Comparison of ENCODE assay signal across 11 cellular contexts in the genomic region with DNA sequence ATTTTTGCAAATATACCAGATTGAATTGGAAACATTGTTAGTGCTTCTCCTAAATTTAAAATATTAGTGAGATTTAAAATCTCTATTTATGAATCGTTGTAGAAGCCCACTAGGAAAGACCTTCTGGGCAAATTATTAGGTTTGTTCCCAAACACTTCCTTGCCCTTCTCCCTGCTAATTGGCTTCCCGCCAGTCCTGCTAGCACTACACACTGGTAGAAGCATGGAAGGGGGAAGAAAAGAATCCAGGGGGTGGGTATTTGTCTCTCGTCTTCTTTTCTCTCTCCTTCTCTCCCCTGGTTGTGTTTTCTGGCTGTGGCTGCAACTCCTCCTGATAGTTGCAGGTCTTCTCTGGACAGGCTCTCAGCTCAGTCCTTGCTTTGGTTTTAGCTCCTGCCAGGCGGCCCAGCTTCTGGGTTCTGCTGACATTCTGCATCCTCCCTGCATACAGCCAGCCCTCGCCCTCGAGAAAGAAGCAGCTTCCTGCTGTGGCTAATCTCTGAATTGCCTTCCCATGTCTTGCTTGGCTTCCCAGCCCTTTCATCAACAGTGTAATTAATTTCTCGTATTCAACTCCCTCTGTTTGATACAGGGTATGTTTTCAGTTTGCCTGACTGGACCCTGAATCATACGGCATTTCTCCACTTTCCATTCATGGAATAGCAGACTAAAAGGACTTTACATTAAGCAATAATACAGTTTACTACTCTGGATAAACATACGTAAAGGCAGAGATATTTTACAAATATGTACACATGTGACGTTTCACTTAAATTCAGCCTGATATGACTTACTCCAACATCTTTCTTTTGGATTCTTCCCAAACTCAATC. TPM values are rescaled to one million over a fixed set of nuclear protein-coding genes. Genes with fewer than 3 reads are reported as not detected.
A peak's percentile ranks its signal among the peaks of the same experiment; 100 is the strongest.
DNase-seq lines count a peak whose midpoint lies in the region; ATAC-seq, FAIRE-seq and TF ChIP-seq lines count a peak whose summit lies in the region.
"Had no signal": no experiment of that assay in that cellular context is flagged by ENCODE, and none has a peak within 500 bp of the region (broad histone marks: within the 10 kb centered on the region; RNA-seq: fewer than 3 reads in every experiment).

No MANE protein-coding gene starts in this region.

- peak overlapping the region; percentile 93 for H3K18ac ChIP-seq in IMR-90 (ENCODE audit: low read depth, low read length)

- intact Hi-C loops in IMR-90 (cut with micrococcal nuclease): loop anchor here (5.0 kb wide), 1 partner anchor 51 kb away; no protein-coding TSS in a partner anchor
- intact Hi-C loops in body of pancreas (cut with DNase I): no loop called here
- intact Hi-C loops in CD4-positive, alpha-beta T cell (cut with DNase I, micrococcal nuclease): no loop called here

- WGBS in IMR-90 (ENCODE audit: extremely low coverage in 2 of 2, insufficient read length in 1 of 2), 2 experiments: 0% methylated on average over 1 of the region's 10 CpGs; no CpG with 5 or more reads in 1 of the 2 experiments
- 58 to 60% methylated on average over 10 of the region's 10 CpGs for WGBS in body of pancreas, 2 donors
- WGBS in mesodermal cell (ENCODE audit: insufficient coverage in 2 of 2), 2 experiments: 6 to 35% methylated on average over 4 to 6 of the region's 10 CpGs
- WGBS in small intestine, 3 donors: 60 to 68% (median 66%) methylated on average over 10 of the region's 10 CpGs

- peak overlapping the region; percentile 14 for H2AK5ac ChIP-seq in IMR-90 (ENCODE audit: low read depth, low read length)

- H2AFZ ChIP-seq in IMR-90 (replicated peaks; ENCODE audit: low read length, poor library complexity): peak overlapping the region; percentile 81

- H3K9ac ChIP-seq in IMR-90 (ENCODE audit: low read depth, low read length): peak overlapping the region; percentile 83

- TF ChIP-seq CTCF in BE2C (IDR thresholded peaks at IDR 0.05; ENCODE audit: low read depth, low read length) (no peak), IMR-90 (conservative IDR thresholded peaks at IDR 0.05; ENCODE audit: low read depth, low read length) (no peak), body of pancreas (IDR thresholded peaks at IDR 0.05) (no peak)
- TF ChIP-seq CTCF in CD4-positive, alpha-beta T cell (IDR thresholded peaks at IDR 0.05): no peak

- H4K20me1 ChIP-seq in IMR-90 (ENCODE audit: insufficient read depth, low read length): no peaks in the 10 kb centered on the region

- H3K27ac ChIP-seq in IMR-90 (ENCODE audit: insufficient read depth, low read length) (peak overlapping the region; percentile 79), body of pancreas (no peak overlapping the region), mesodermal cell (ENCODE audit: low read depth, low read length, severe bottlenecking) (peak overlapping the region; percentile 63), small intestine (ENCODE audit: low read depth in 1 of 2, low read length in 1 of 2) (no peak overlapping the region)
- H3K27ac ChIP-seq in CD4-positive, alpha-beta T cell (ENCODE audit: low read depth, low read length): no peak overlapping the region
- H3K27ac ChIP-seq: thoracic aorta had no signal

- H3K79me1 ChIP-seq in IMR-90 (ENCODE audit: low read depth in 1 of 2, low read length in 2 of 2): no peaks in the 10 kb centered on the region

- ATAC-seq in IMR-90 (ENCODE audit: low read depth) (peak; percentile 87), body of pancreas (no peak), HG03457 (IDR thresholded peaks at IDR 0.05; ENCODE audit: unreplicated experiment) (no peak)
- ATAC-seq in CD4-positive, alpha-beta T cell (ENCODE audit: poor library complexity): no peak

- POLR2A ChIA-PET in IMR-90 (lab: Charles Lee; ENCODE audit: unreplicated experiment): no interaction called here
- POLR2A ChIA-PET in CD4-positive, alpha-beta T cell (lab: Charles Lee): no interaction called here

- peak overlapping the region; percentile 80 for H4K5ac ChIP-seq in IMR-90 (ENCODE audit: low read depth, low read length)

- peak overlapping the region; percentile 95 for H3K56ac ChIP-seq in IMR-90 (ENCODE audit: extremely low read depth, insufficient read depth, low read length)

- H3K9me3 ChIP-seq in BE2C: no peaks in the 10 kb centered on the region
- no peaks in the 10 kb centered on the region for H3K9me3 ChIP-seq in IMR-90 (ENCODE audit: control insufficient read depth, insufficient read depth, low read length)
- H3K9me3 ChIP-seq in body of pancreas: no peaks in the 10 kb centered on the region
- no peaks in the 10 kb centered on the region for H3K9me3 ChIP-seq in mesodermal cell (ENCODE audit: control insufficient read depth, low read length)
- no peaks in the 10 kb centered on the region for H3K9me3 ChIP-seq in CD4-positive, alpha-beta T cell (ENCODE audit: control insufficient read depth, low read length)
- no peaks in the 10 kb centered on the region for H3K9me3 ChIP-seq in small intestine (ENCODE audit: control insufficient read depth, low read depth)
- H3K9me3 ChIP-seq: thoracic aorta had no signal

- H2BK20ac ChIP-seq in IMR-90 (ENCODE audit: low read depth, low read length): peak overlapping the region; percentile 94

- no peaks in the 10 kb centered on the region for H3K4me1 Mint-ChIP-seq in CD4-positive, alpha-beta T cell (ENCODE audit: low read depth)

- no TSS peak for BruUV-seq in IMR-90 (replicated peaks; lab: Mats Ljungman, UMichigan)

- peak overlapping the region; percentile 71 for H3K14ac ChIP-seq in IMR-90 (replicated peaks; ENCODE audit: low read depth, low read length)

- DNase-seq in BE2C: peak; percentile 29
- peak; percentile 96 for DNase-seq in IMR-90
- peak in 3 of 4 donors; percentile 15 to 45 (median 39) for DNase-seq in body of pancreas
- DNase-seq in NCI-H526 treated with DMSO at 0.1 percent for 48 hours (lab: John Stamatoyannopoulos, UW): no peak
- no peak for DNase-seq in CD4-positive, alpha-beta T cell
- no peak for DNase-seq in small intestine
- DNase-seq: DMS53, Right ventricle myocardium superior had no signal

- H2AK9ac ChIP-seq in IMR-90 (replicated peaks; ENCODE audit: low read depth, low read length, poor library complexity): peak overlapping the region; percentile 68

- peak overlapping the region; percentile 92 for H4K91ac ChIP-seq in IMR-90 (ENCODE audit: insufficient read depth, low read depth, low read length)

- peak overlapping the region; percentile 67 for H3K23ac ChIP-seq in IMR-90 (ENCODE audit: low read depth, low read length)

- dilution Hi-C loops in IMR-90 (cut with HindIII; ENCODE audit: low sequenced_read_pairs, unreplicated experiment): no loop called here

- CTCF ChIA-PET in IMR-90 (lab: Yijun Ruan, JAX): interaction anchor here (0.7 kb wide), 1 partner anchor 124 kb away, joined by 3 read pairs; no protein-coding TSS in a partner anchor
- CTCF ChIA-PET in CD4-positive, alpha-beta T cell (lab: Charles Lee): no interaction called here

- H3K4me3 ChIP-seq in BE2C (ENCODE audit: low read depth, low read length): no peak overlapping the region
- peak overlapping the region; percentile 39 for H3K4me3 ChIP-seq in IMR-90 (ENCODE audit: insufficient read depth, low read depth, low read length)
- no peak overlapping the region for H3K4me3 ChIP-seq in body of pancreas
- no peak overlapping the region for H3K4me3 ChIP-seq in mesodermal cell (ENCODE audit: extremely low read depth, insufficient read depth, low read length, poor library complexity, severe bottlenecking)
- no peak overlapping the region for H3K4me3 ChIP-seq in small intestine (ENCODE audit: low read depth in 1 of 2, low read length in 2 of 2)
- H3K4me3 ChIP-seq: thoracic aorta had no signal

- no peak overlapping the region for H3K27ac Mint-ChIP-seq in CD4-positive, alpha-beta T cell

- H3K4me1 ChIP-seq in BE2C: no peaks in the 10 kb centered on the region
- H3K4me1 ChIP-seq in IMR-90 (ENCODE audit: control insufficient read depth, insufficient read depth, low read length): peaks cover 7% of the 10 kb centered on the region; the same call in 1 of the 2 replicates
- H3K4me1 ChIP-seq in body of pancreas: peaks cover 4% of the 10 kb centered on the region
- H3K4me1 ChIP-seq in mesodermal cell (ENCODE audit: control insufficient read depth, insufficient read depth, low read length, poor library complexity, severe bottlenecking): peaks cover 6% of the 10 kb centered on the region
- no peaks in the 10 kb centered on the region for H3K4me1 ChIP-seq in small intestine (ENCODE audit: control insufficient read depth in 2 of 2, insufficient read depth in 1 of 2, low read depth in 1 of 2, low read length in 1 of 2)

- H3K27me3 ChIP-seq in BE2C: no peaks in the 10 kb centered on the region; the same call in 1 of the 2 replicates
- H3K27me3 ChIP-seq in IMR-90 (ENCODE audit: control insufficient read depth, insufficient read depth, low read length): no peaks in the 10 kb centered on the region
- H3K27me3 ChIP-seq in body of pancreas: no peaks in the 10 kb centered on the region
- H3K27me3 ChIP-seq in CD4-positive, alpha-beta T cell (ENCODE audit: control insufficient read depth, insufficient read depth, low read length): peaks cover under 1% of the 10 kb centered on the region
- H3K27me3 ChIP-seq in small intestine (ENCODE audit: control insufficient read depth in 2 of 2, insufficient read depth in 2 of 2, low read length in 2 of 2): no peaks in the 10 kb centered on the region

- TF ChIP-seq RAD21 in IMR-90 (IDR thresholded peaks at IDR 0.05; ENCODE audit: low read length): no peak; the same call in none of the 2 replicates

- peak overlapping the region; percentile 85 to 86 for H4K8ac ChIP-seq in IMR-90 (ENCODE audit: low read depth in 2 of 2, low read length in 2 of 2)

- H2BK120ac ChIP-seq in IMR-90 (ENCODE audit: low read depth, low read length): peak overlapping the region; percentile 96

- peaks cover 14% of the 10 kb centered on the region for H3K27me3 Mint-ChIP-seq in CD4-positive, alpha-beta T cell

- peak overlapping the region; percentile 91 for H3K4ac ChIP-seq in IMR-90 (ENCODE audit: low read depth, low read length)

- no peaks in the 10 kb centered on the region; the same call in 1 of the 2 replicates for H3K9me1 ChIP-seq in IMR-90 (ENCODE audit: insufficient read depth, low read length)

- H3K36me3 ChIP-seq in BE2C (no peaks in the 10 kb centered on the region), IMR-90 (ENCODE audit: control insufficient read depth, insufficient read depth, low read length) (no peaks in the 10 kb centered on the region), body of pancreas (replicated peaks in 1 of 2; ENCODE audit: insufficient read depth in 1 of 2, low read depth in 2 of 2) (no peaks in the 10 kb centered on the region), mesodermal cell (ENCODE audit: control insufficient read depth, insufficient read depth, low read length) (no peaks in the 10 kb centered on the region), small intestine (ENCODE audit: control insufficient read depth in 2 of 2, insufficient read depth in 2 of 2, low read length in 2 of 2) (no peaks in the 10 kb centered on the region)
- H3K36me3 ChIP-seq: thoracic aorta had no signal

- peak; percentile 44; the same call in 1 of the 2 replicates for TF ChIP-seq POLR2A in IMR-90 (IDR thresholded peaks at IDR 0.05; ENCODE audit: low read depth, low read length)
- no peak for TF ChIP-seq POLR2A in body of pancreas (IDR thresholded peaks at IDR 0.05)

- H3K4me2 ChIP-seq in IMR-90 (ENCODE audit: low read depth, low read length): peak overlapping the region; percentile 88

- in situ Hi-C loops in IMR-90 (cut with MboI; ENCODE audit: low sequenced_read_pairs): loop anchor here (25.0 kb wide), 1 partner anchor 1149 kb away; a partner anchor contains a TSS

- no peak for FAIRE-seq in small intestine (lab: Jason Lieb, UNC)

- no peaks in the 10 kb centered on the region for H3K9me3 Mint-ChIP-seq in CD4-positive, alpha-beta T cell

- no peak overlapping the region for H3K4me3 Mint-ChIP-seq in CD4-positive, alpha-beta T cell

- H2BK5ac ChIP-seq in IMR-90 (ENCODE audit: low read depth, low read length, poor library complexity, severe bottlenecking): peak overlapping the region; percentile 86

- peak overlapping the region; percentile 35; the same call in 2 of the 3 replicates for H2BK15ac ChIP-seq in IMR-90 (ENCODE audit: low read depth, low read length)

- no peaks in the 10 kb centered on the region for H3K36me3 Mint-ChIP-seq in CD4-positive, alpha-beta T cell (ENCODE audit: low read depth)

RNA-seq across cellular contexts. Expression of a gene that starts 6.9 kb away (rescaled TPM):
- 1.5 TPM for polyA plus RNA-seq in BE2C (2012; ENCODE audit: insufficient read depth, insufficient read length, low read depth)
- 15.3 and 15.6 TPM in 2 replicates for total RNA-seq in IMR-90 (2012; rRNA removed)
- 2.5 and 3.3 TPM in 2 replicates for polyA plus RNA-seq in IMR-90 (2012; rRNA removed)
- 1.3 and 2.0 TPM in 2 replicates for polyA plus RNA-seq in IMR-90 (2012; cell fraction: cytosol; rRNA removed)
- 2.9 and 7.0 TPM in 2 replicates for polyA plus RNA-seq in IMR-90 (2012; cell fraction: nucleus; rRNA removed; ENCODE audit: low replicate concordance)
- total RNA-seq in body of pancreas: 10 to 100 TPM; 15.0 to 17.8 TPM
- polyA plus RNA-seq in mesodermal cell (2013, experiment 1 of 2): 3.8 TPM
- polyA plus RNA-seq in mesodermal cell (2013, experiment 2 of 2): 2.5 TPM
- 1 to 10 TPM in 1 of 2 experiments, under 1 TPM in 1; 0.87 to 1.9 TPM for total RNA-seq in CD4-positive, alpha-beta T cell
- polyA plus RNA-seq in small intestine: 1 to 10 TPM; 2.8 to 4.0 (median 3.2) TPM

Comparison
In these comparisons a context has a peak if more than half of its experiments do, and no peak if none do; other contexts are left out.
1. DNase-seq: peak in BE2C (single experiment), IMR-90 (single experiment) and body of pancreas (3 of 4); none in NCI-H526 treated with DMSO at 0.1 percent for 48 hours (single experiment), CD4-positive, alpha-beta T cell (0 of 10) and small intestine (single experiment).
2. H3K27ac ChIP-seq: peak in IMR-90 (single experiment) and mesodermal cell (single experiment); none in body of pancreas (0 of 4), CD4-positive, alpha-beta T cell (single experiment) and small intestine (0 of 2).